ENCODE assay signal across 11 cellular contexts in the genomic region with DNA sequence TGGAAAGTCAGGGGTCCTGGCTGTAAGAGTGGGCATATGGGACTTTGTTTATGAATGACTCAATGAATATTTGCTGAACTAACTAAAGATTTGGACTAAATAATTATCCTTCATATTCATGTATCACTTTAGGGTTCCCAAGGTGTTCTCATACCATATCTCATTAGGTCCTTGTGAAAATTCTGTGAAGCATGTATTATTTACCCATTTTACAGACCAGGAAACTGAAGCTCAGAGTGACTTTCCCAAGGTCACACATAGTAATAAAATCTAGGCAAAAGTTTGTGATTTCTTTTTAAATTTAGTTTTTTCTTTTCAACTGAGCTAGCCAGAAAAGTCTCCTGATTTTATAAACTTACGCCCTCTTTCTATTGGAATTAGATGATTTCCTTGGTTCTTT. TPM values are rescaled to one million over a fixed set of nuclear protein-coding genes. Genes with fewer than 3 reads are reported as not detected.
"Had no signal": no experiment of that assay in that cellular context is flagged by ENCODE, and none has a peak within 500 bp of the region (broad histone marks: within the 10 kb centered on the region; RNA-seq: fewer than 3 reads in every experiment).

No MANE protein-coding gene starts in this region.

- H3K36me3 ChIP-seq: HAP-1 had no signal

- H3K4me3 ChIP-seq: GM23248, GM23338, HAP-1 had no signal

- H2AFZ ChIP-seq: GM23248, GM23338 had no signal

- DNase-seq: GM23248, GOT3, H7, H9, HCEC 1CT, HFFc6 had no signal

- H3K9me3 ChIP-seq: HAP-1 had no signal

- H3K4me1 ChIP-seq: HAP-1 had no signal

- H3K27ac ChIP-seq: GM23248 had no signal

- H3K9ac ChIP-seq: GM23248 had no signal

- ATAC-seq: GM23338, HCT116 had no signal

- H3K4me2 ChIP-seq: GM23338 had no signal

- FAIRE-seq: H1, H54 had no signal

RNA-seq across cellular contexts. Expression of gene PDE1B, which starts 9.4 kb away (rescaled TPM):
- total RNA-seq: GM23248, HFFc6 had no signal
- polyA plus RNA-seq: GM23248 had no signal

RNA-seq across cellular contexts. Expression of gene PPP1R1A, which starts 29.7 kb away (rescaled TPM):
- total RNA-seq: GM23248, HFFc6 had no signal
- polyA plus RNA-seq: GM23248 had no signal
